In genomic region chr20:54766483-54766882, GRCh38 we compare ENCODE assay signal across 31 cellular contexts.
DNase-seq lines count a peak whose midpoint lies in the region; ATAC-seq, FAIRE-seq and TF ChIP-seq lines count a peak whose summit lies in the region.
"Had no signal": no experiment of that assay in that cellular context is flagged by ENCODE, and none has a peak within 500 bp of the region (broad histone marks: within the 10 kb centered on the region; RNA-seq: fewer than 3 reads in every experiment).

No MANE protein-coding gene starts in this region.

- no peaks in the 10 kb centered on the region for H3K79me1 ChIP-seq in H1 (ENCODE audit: low read depth, low read length)

- DNase-seq in HepG2 (ENCODE audit: low spot score) (no peak), right lobe of liver (no peak), H1 (ENCODE audit: low read depth in 1 of 2, low spot score in 2 of 2) (no peak)
- DNase-seq: 8988T; ACHN; AML-193; BE2C; C1 segment of cervical spinal cord; Caco-2; Calu3; CD4-positive, alpha-beta memory T cell; CD4-positive, alpha-beta T cell; CD4-positive, CD25-positive, alpha-beta regulatory T cell; CD8-positive, alpha-beta memory T cell; CD8-positive, alpha-beta T cell; COR-L47; DMS 273 treated with DMSO at 0.1 percent for 48 hours; DMS153; DMS53; DMS79; DMS79 treated with DMSO at 0.1 percent for 48 hours; DND-41; EL had no signal

- no peak overlapping the region for H3K18ac ChIP-seq in H1 (ENCODE audit: extremely low read depth, low read length)

- H3K36me3 ChIP-seq in HepG2 (replicated peaks in 1 of 2; ENCODE audit: control insufficient read depth in 1 of 2, insufficient read depth in 2 of 2, low read length in 2 of 2) (no peaks in the 10 kb centered on the region), right lobe of liver (no peaks in the 10 kb centered on the region), H1 (ENCODE audit: control insufficient read depth in 2 of 4, insufficient read depth in 4 of 4, low read length in 3 of 4) (no peaks in the 10 kb centered on the region)
- H3K36me3 ChIP-seq: BE2C; BLaER1; BLaER1 treated with 17β-estradiol and CSF1 and Interleukin-3, amounts not matched to agents 10 nM and 100 nM had no signal

- BruUV-seq in HepG2 (replicated peaks; lab: Mats Ljungman, UMichigan): no TSS peak

- FAIRE-seq in HepG2 (lab: Jason Lieb, UNC) (no peak), H1 (lab: Jason Lieb, UNC) (no peak)
- FAIRE-seq: A204.1, A549, D721Med had no signal

- no peak overlapping the region for H3K27ac ChIP-seq in HepG2 (ENCODE audit: extremely low read length, insufficient read depth, low read length)
- no peak overlapping the region for H3K27ac ChIP-seq in right lobe of liver
- H3K27ac ChIP-seq in H1 (ENCODE audit: low read depth, low read length): no peak overlapping the region
- H3K27ac ChIP-seq: 22Rv1; A549; BLaER1; BLaER1 treated with 17β-estradiol and CSF1 and Interleukin-3, amounts not matched to agents 10 nM and 100 nM; C4-2B had no signal

- no peak overlapping the region for H3K4ac ChIP-seq in H1 (replicated peaks; ENCODE audit: insufficient read length, low read depth, low read length)

- TF ChIP-seq EP300 in HepG2 (IDR thresholded peaks at IDR 0.05; ENCODE audit: low read depth in 2 of 2, low read length in 2 of 2) (no peak), HepG2 (CRISPR knock-in tag; IDR thresholded peaks at IDR 0.05; ENCODE audit: borderline replicate concordance) (no peak), H1 (IDR thresholded peaks at IDR 0.05; ENCODE audit: borderline replicate concordance in 1 of 2, low read depth in 2 of 2, low read length in 2 of 2) (no peak)

- POLR2A ChIA-PET in HepG2 (lab: Yijun Ruan, JAX): no interaction called here
- POLR2A ChIA-PET in H1 (lab: Charles Lee; ENCODE audit: partially characterized antibody): no interaction called here

- intact Hi-C loops in HepG2 (cut with micrococcal nuclease; ENCODE audit: unreplicated experiment) (no loop called here), right lobe of liver (cut with DNase I) (no loop called here)

- H3K79me2 ChIP-seq in HepG2 (ENCODE audit: insufficient read depth, low read length) (no peaks in the 10 kb centered on the region), H1 (ENCODE audit: control insufficient read depth in 1 of 2, insufficient read depth in 2 of 2, low read length in 2 of 2) (no peaks in the 10 kb centered on the region)

- no peak for TF ChIP-seq RAD21 in HepG2 (CRISPR knock-in tag; IDR thresholded peaks at IDR 0.05)
- no peak for TF ChIP-seq RAD21 in H1 (IDR thresholded peaks at IDR 0.05 in 1 of 2, conservative IDR thresholded peaks at IDR 0.05 in 1 of 2; ENCODE audit: low read depth in 2 of 2, low read length in 2 of 2)

- no peak overlapping the region for H2BK20ac ChIP-seq in H1 (ENCODE audit: low read length)

- no peak overlapping the region for H2BK15ac ChIP-seq in H1 (ENCODE audit: low read length)

- H3K9ac ChIP-seq in HepG2 (ENCODE audit: insufficient read depth, low read depth, low read length): no peak overlapping the region
- no peak overlapping the region for H3K9ac ChIP-seq in H1 (replicated peaks in 1 of 4; ENCODE audit: extremely low read depth in 1 of 4, low read depth in 3 of 4, low read length in 3 of 4)
- H3K9ac ChIP-seq: BLaER1; BLaER1 treated with 17β-estradiol and CSF1 and Interleukin-3, amounts not matched to agents 10 nM and 100 nM had no signal

- H3K4me3 ChIP-seq in HepG2 (replicated peaks in 1 of 3; ENCODE audit: insufficient read depth in 1 of 3, low read depth in 2 of 3, low read length in 3 of 3) (no peak overlapping the region), right lobe of liver (no peak overlapping the region), H1 (ENCODE audit: extremely low read depth in 1 of 4, insufficient read depth in 2 of 4, low read depth in 3 of 4, low read length in 4 of 4) (no peak overlapping the region)
- H3K4me3 ChIP-seq: A549; BLaER1; BLaER1 treated with 17β-estradiol and CSF1 and Interleukin-3, amounts not matched to agents 10 nM and 100 nM had no signal

- no peak for TF ChIP-seq CTCF in HepG2 (CRISPR knock-in tag; IDR thresholded peaks at IDR 0.05)
- TF ChIP-seq CTCF in right lobe of liver (IDR thresholded peaks at IDR 0.05): no peak
- TF ChIP-seq CTCF in H1 (IDR thresholded peaks at IDR 0.05; ENCODE audit: control extremely low read depth in 1 of 3, insufficient read depth in 1 of 3, low read depth in 1 of 3, low read length in 3 of 3): no peak

- CTCF ChIA-PET in HepG2 (lab: Yijun Ruan, JAX; ENCODE audit: low intra/inter-chr PET ratio, low total read pairs): no interaction called here
- CTCF ChIA-PET in H1 (lab: Charles Lee; ENCODE audit: partially characterized antibody): interaction anchor here (1.6 kb wide), 1 partner anchor 86 kb away, joined by 5 read pairs; no protein-coding TSS in a partner anchor

- H2BK120ac ChIP-seq in H1 (replicated peaks; ENCODE audit: low read depth, low read length): no peak overlapping the region

- in situ Hi-C loops in HepG2 (cut with HindIII; ENCODE audit: extremely low pct_ligation_motif_present, low pct_unique_long_range_greater_than_20kb): no loop called here

- H4K8ac ChIP-seq in H1 (ENCODE audit: extremely low read depth, insufficient read depth, low read length): no peak overlapping the region

- H4K91ac ChIP-seq in H1 (replicated peaks; ENCODE audit: insufficient read length, low read length): no peak overlapping the region

- H3K9me3 ChIP-seq in HepG2 (ENCODE audit: low read length) (peaks cover 20% of the 10 kb centered on the region; the same call in 1 of the 2 replicates), right lobe of liver (no peaks in the 10 kb centered on the region), H1 (ENCODE audit: insufficient read depth in 2 of 2, low read depth in 1 of 2, low read length in 1 of 2) (no peaks in the 10 kb centered on the region)
- H3K9me3 ChIP-seq: A549, BE2C, BLaER1 had no signal

- TF ChIP-seq POLR2A in HepG2 (IDR thresholded peaks at IDR 0.05; ENCODE audit: insufficient read depth in 1 of 2, low read depth in 2 of 2, low read length in 2 of 2): no peak
- TF ChIP-seq POLR2A in right lobe of liver (IDR thresholded peaks at IDR 0.05): no peak
- TF ChIP-seq POLR2A in H1 (IDR thresholded peaks at IDR 0.05; ENCODE audit: control extremely low read depth in 1 of 2, low read depth in 2 of 2, low read length in 2 of 2): no peak

- no peak overlapping the region for H3K56ac ChIP-seq in H1 (replicated peaks; ENCODE audit: insufficient read length, low read depth, low read length)

- H3K23ac ChIP-seq in H1 (ENCODE audit: insufficient read length): no peak overlapping the region

- no peak overlapping the region for H3K14ac ChIP-seq in H1 (ENCODE audit: insufficient read length)

- no peaks in the 10 kb centered on the region for H3K23me2 ChIP-seq in H1 (ENCODE audit: low read depth, low read length)

- no peak overlapping the region for H4K5ac ChIP-seq in H1 (ENCODE audit: insufficient read length, low read depth, low read length)

- no peak overlapping the region for H2BK5ac ChIP-seq in H1 (ENCODE audit: low read depth, low read length)

- H2AK5ac ChIP-seq in H1 (ENCODE audit: low read depth, low read length): no peak overlapping the region

- H3K4me1 ChIP-seq in HepG2 (ENCODE audit: insufficient read depth, low read length) (no peaks in the 10 kb centered on the region), right lobe of liver (no peaks in the 10 kb centered on the region), H1 (replicated peaks in 1 of 4; ENCODE audit: control insufficient read depth in 3 of 4, insufficient read depth in 4 of 4, low read length in 3 of 4) (no peaks in the 10 kb centered on the region)
- H3K4me1 ChIP-seq: A549; BE2C; BLaER1; BLaER1 treated with 17β-estradiol and CSF1 and Interleukin-3, amounts not matched to agents 10 nM and 100 nM; Caco-2 had no signal

- H4K20me1 ChIP-seq in HepG2 (ENCODE audit: insufficient read depth, low read length) (no peaks in the 10 kb centered on the region), H1 (replicated peaks in 1 of 2; ENCODE audit: control insufficient read depth in 1 of 2, insufficient read depth in 2 of 2, low read length in 2 of 2) (no peaks in the 10 kb centered on the region)
- H4K20me1 ChIP-seq: BLaER1; BLaER1 treated with 17β-estradiol and CSF1 and Interleukin-3, amounts not matched to agents 10 nM and 100 nM had no signal

- H3K27me3 ChIP-seq in HepG2 (ENCODE audit: control insufficient read depth in 1 of 2, insufficient read depth in 2 of 2, low read length in 2 of 2) (no peaks in the 10 kb centered on the region), right lobe of liver (no peaks in the 10 kb centered on the region), H1 (replicated peaks in 1 of 4; ENCODE audit: control insufficient read depth in 3 of 4, extremely low read depth in 1 of 4, insufficient read depth in 3 of 4, low read length in 3 of 4) (no peaks in the 10 kb centered on the region)
- H3K27me3 ChIP-seq: BE2C; BLaER1; BLaER1 treated with 17β-estradiol and CSF1 and Interleukin-3, amounts not matched to agents 10 nM and 100 nM had no signal

- H2BK12ac ChIP-seq in H1 (ENCODE audit: low read depth, low read length): no peak overlapping the region

- ATAC-seq in HepG2: no peak
- no peak for ATAC-seq in right lobe of liver
- no peak for ATAC-seq in GM18502 (IDR thresholded peaks at IDR 0.05; ENCODE audit: poor library complexity, unreplicated experiment)
- ATAC-seq: A549; CD8-positive, alpha-beta T cell had no signal

- WGBS in HepG2 (ENCODE audit: low lambda C conversion rate): 5% methylated on average over 2 of the region's 2 CpGs
- WGBS in right lobe of liver (ENCODE audit: insufficient coverage, low coverage, low lambda C conversion rate, missing lambda C conversion rate): 46% methylated on average over 2 of the region's 2 CpGs
- 44% methylated on average over 2 of the region's 2 CpGs; no CpG with 5 or more reads in 1 of the 2 experiments for WGBS in H1 (ENCODE audit: extremely low coverage in 1 of 2, insufficient coverage in 1 of 2, insufficient read length in 1 of 2, insufficient replicate concordance in 2 of 2, low coverage in 1 of 2, low lambda C conversion rate in 2 of 2, missing lambda C conversion rate in 1 of 2), 2 experiments

- H3K4me2 ChIP-seq in HepG2 (ENCODE audit: low read depth, low read length) (no peak overlapping the region), H1 (ENCODE audit: insufficient read depth in 1 of 2, low read depth in 2 of 2, low read length in 2 of 2) (no peak overlapping the region)
- H3K4me2 ChIP-seq: A549; BLaER1; BLaER1 treated with 17β-estradiol and CSF1 and Interleukin-3, amounts not matched to agents 10 nM and 100 nM had no signal

- H2AFZ ChIP-seq in HepG2 (ENCODE audit: low read length): no peak overlapping the region
- H2AFZ ChIP-seq in H1 (ENCODE audit: low read length): 0 out of 2 replicates have a peak overlapping the region, but pooled peaks have one; percentile 14

TF ChIP-seq in HepG2, 621 proteins besides CTCF, POLR2A, EP300 and RAD21 (continues in another document):
- no peak for TF ChIP-seq MEIS2 (CRISPR knock-in tag; IDR thresholded peaks at IDR 0.05)

TF ChIP-seq in H1, 55 proteins besides CTCF, POLR2A, EP300 and RAD21 (continues in another document):
- no peak for TF ChIP-seq GABPA (IDR thresholded peaks at IDR 0.05; ENCODE audit: borderline replicate concordance, insufficient read depth, low read length)
- no peak for TF ChIP-seq HDAC2 (IDR thresholded peaks at IDR 0.05; ENCODE audit: borderline replicate concordance in 1 of 2, low read depth in 2 of 2, low read length in 2 of 2)
- no peak for TF ChIP-seq TBP (IDR thresholded peaks at IDR 0.05; ENCODE audit: low read depth, low read length)
- TF ChIP-seq SP2 (IDR thresholded peaks at IDR 0.05; ENCODE audit: low read length): no peak
